1 cellular context compared by ENCODE assay signal in the genomic region with DNA sequence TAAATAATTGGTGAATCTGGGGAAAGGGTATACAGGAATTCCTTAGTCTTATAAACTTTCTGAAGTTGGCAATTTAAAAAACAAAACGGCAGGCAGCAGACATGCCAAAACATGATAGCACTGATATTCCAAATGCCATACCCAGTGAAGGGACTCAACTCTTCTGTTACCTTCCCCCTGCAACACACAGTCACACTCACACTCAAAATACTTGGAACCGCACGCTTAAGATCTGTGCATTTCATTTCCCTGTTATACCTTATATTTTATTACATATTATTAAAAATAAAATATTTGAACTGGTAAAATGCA.
TF ChIP-seq lines count a peak whose summit lies in the region.

No MANE protein-coding gene starts in this region.

TF ChIP-seq in WTC11, 78 proteins besides CTCF, POLR2A, EP300 and RAD21 (continued from another document):
- no peak for TF ChIP-seq OVOL2 (CRISPR knock-in tag; IDR thresholded peaks at IDR 0.05; ENCODE audit: borderline replicate concordance)
- TF ChIP-seq SP1 (CRISPR knock-in tag; conservative IDR thresholded peaks at IDR 0.05): no peak
- TF ChIP-seq ZNF396 (CRISPR knock-in tag; IDR thresholded peaks at IDR 0.05; ENCODE audit: borderline replicate concordance): no peak
- TF ChIP-seq, protein P1, sequence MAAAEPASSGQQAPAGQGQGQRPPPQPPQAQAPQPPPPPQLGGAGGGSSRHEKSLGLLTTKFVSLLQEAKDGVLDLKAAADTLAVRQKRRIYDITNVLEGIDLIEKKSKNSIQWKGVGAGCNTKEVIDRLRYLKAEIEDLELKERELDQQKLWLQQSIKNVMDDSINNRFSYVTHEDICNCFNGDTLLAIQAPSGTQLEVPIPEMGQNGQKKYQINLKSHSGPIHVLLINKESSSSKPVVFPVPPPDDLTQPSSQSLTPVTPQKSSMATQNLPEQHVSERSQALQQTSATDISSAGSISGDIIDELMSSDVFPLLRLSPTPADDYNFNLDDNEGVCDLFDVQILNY (CRISPR knock-in tag; IDR thresholded peaks at IDR 0.05): no peak
